19 cellular contexts compared by ENCODE assay signal in genomic region chr18:55337153-55337552, GRCh38.
DNase-seq lines count a peak whose midpoint lies in the region; ATAC-seq and TF ChIP-seq lines count a peak whose summit lies in the region.
"Had no signal": no experiment of that assay in that cellular context is flagged by ENCODE, and none has a peak within 500 bp of the region (broad histone marks: within the 10 kb centered on the region; RNA-seq: fewer than 3 reads in every experiment).

No MANE protein-coding gene starts in this region.

- no peaks in the 10 kb centered on the region for H3K27me3 Mint-ChIP-seq in H9 (ENCODE audit: low read depth)
- H3K27me3 Mint-ChIP-seq in neural progenitor cell (ENCODE audit: insufficient read depth, low read depth), result no peaks in the 10 kb centered on the region
- H3K27me3 Mint-ChIP-seq in activated CD4-positive, alpha-beta T cell treated with anti-CD3 and anti-CD28 coated beads, Interleukin-2, amount 10 ng/mL, durations not matched to agents 24 days and 14 days, result peaks cover 8% of the 10 kb centered on the region
- H3K27me3 Mint-ChIP-seq: dendritic cell treated with granulocyte-macrophage colony-stimulating factor and Interleukin-4, amounts not matched to agents 40 ng/mL and 50 ng/mL, for 4 days had no signal

- H3K4me3 Mint-ChIP-seq in H9 (no peak overlapping the region), neural progenitor cell (no peak overlapping the region)
- no peak overlapping the region for H3K4me3 Mint-ChIP-seq in activated CD4-positive, alpha-beta T cell treated with anti-CD3 and anti-CD28 coated beads, Interleukin-2, amount 10 ng/mL, durations not matched to agents 24 days and 14 days
- H3K4me3 Mint-ChIP-seq: CD8-positive, alpha-beta T cell; natural killer cell treated with Interleukin-12 subunit alpha and Interleukin-12 subunit beta and Interleukin-15 and Interleukin-18, amount 100 ng/mL, for 72 hours had no signal

- H3K18ac ChIP-seq in H9 (ENCODE audit: insufficient read length, low read depth, low read length), result no peak overlapping the region

- H2BK12ac ChIP-seq in H9 (ENCODE audit: insufficient read length, low read depth, low read length), result no peak overlapping the region

- peaks cover 29% of the 10 kb centered on the region for H3F3A ChIP-seq in neural progenitor cell (ENCODE audit: low read depth)

- H2AFZ ChIP-seq in H9 (ENCODE audit: low read length), result no peak overlapping the region
- H2AFZ ChIP-seq in neural progenitor cell (replicated peaks), result no peak overlapping the region

- H3K36me3 Mint-ChIP-seq in H9 (ENCODE audit: insufficient read depth in 1 of 3, low read depth in 3 of 3), result no peaks in the 10 kb centered on the region
- no peaks in the 10 kb centered on the region for H3K36me3 Mint-ChIP-seq in neural progenitor cell
- H3K36me3 Mint-ChIP-seq in activated CD4-positive, alpha-beta T cell treated with anti-CD3 and anti-CD28 coated beads, Interleukin-2, amount 10 ng/mL, durations not matched to agents 24 days and 14 days (ENCODE audit: low read depth), result no peaks in the 10 kb centered on the region
- H3K36me3 Mint-ChIP-seq: CD8-positive, alpha-beta T cell; natural killer cell treated with Interleukin-12 subunit alpha and Interleukin-12 subunit beta and Interleukin-15 and Interleukin-18, amount 100 ng/mL, for 72 hours had no signal

- no peak overlapping the region for H2AK5ac ChIP-seq in H9 (ENCODE audit: insufficient read length, low read length)

- H3K23ac ChIP-seq in H9 (ENCODE audit: insufficient read length, low read depth, low read length), result no peak overlapping the region

- H3K4me1 Mint-ChIP-seq in H9 (peaks cover 32 to 40% of the 10 kb centered on the region in 2 experiments), neural progenitor cell (peaks cover 11% of the 10 kb centered on the region)
- H3K4me1 Mint-ChIP-seq in activated CD4-positive, alpha-beta T cell treated with anti-CD3 and anti-CD28 coated beads, Interleukin-2, amount 10 ng/mL, durations not matched to agents 24 days and 14 days, result no peaks in the 10 kb centered on the region

- H3K4ac ChIP-seq in H9 (ENCODE audit: low read depth, low read length), result no peak overlapping the region

- H2BK15ac ChIP-seq in H9 (ENCODE audit: low read depth, low read length), result no peak overlapping the region

- no peak overlapping the region for H3T11ph ChIP-seq in H9 (ENCODE audit: low read length)

- H4K5ac ChIP-seq in H9 (ENCODE audit: insufficient read length, low read depth, low read length), result no peak overlapping the region

- TF ChIP-seq CTCF in H9 (conservative IDR thresholded peaks at IDR 0.05) (no peak), neural progenitor cell (IDR thresholded peaks at IDR 0.05) (no peak), GM10266 (IDR thresholded peaks at IDR 0.05; ENCODE audit: control insufficient read depth, insufficient read depth, low read depth, missing control alignments) (no peak)

- H3K9me3 Mint-ChIP-seq in H9, result no peaks in the 10 kb centered on the region
- no peaks in the 10 kb centered on the region for H3K9me3 Mint-ChIP-seq in neural progenitor cell
- H3K9me3 Mint-ChIP-seq in activated CD4-positive, alpha-beta T cell treated with anti-CD3 and anti-CD28 coated beads, Interleukin-2, amount 10 ng/mL, durations not matched to agents 24 days and 14 days, result no peaks in the 10 kb centered on the region
- H3K9me3 Mint-ChIP-seq: CD8-positive, alpha-beta T cell; dendritic cell treated with granulocyte-macrophage colony-stimulating factor and Interleukin-4, amounts not matched to agents 40 ng/mL and 50 ng/mL, for 4 days; natural killer cell treated with Interleukin-12 subunit alpha and Interleukin-12 subunit beta and Interleukin-15 and Interleukin-18, amount 100 ng/mL, for 72 hours had no signal

- H3K4me2 ChIP-seq in H9 (ENCODE audit: insufficient read depth, insufficient read length, low read length) (no peak overlapping the region), neural progenitor cell (no peak overlapping the region)

- H4K20me1 ChIP-seq in H9 (ENCODE audit: control insufficient read depth, insufficient read depth, insufficient read length) (no peaks in the 10 kb centered on the region), neural progenitor cell (ENCODE audit: low read depth) (peaks cover 71% of the 10 kb centered on the region)

- H3K4me1 ChIP-seq in H9 (ENCODE audit: insufficient read depth, low read length) (no peaks in the 10 kb centered on the region; the same call in 1 of the 2 replicates), neural progenitor cell (peaks cover 21% of the 10 kb centered on the region)

- H3K27ac ChIP-seq in H9 (ENCODE audit: insufficient read length, low read depth, low read length), result no peak overlapping the region
- peak overlapping the region; percentile 85 for H3K27ac ChIP-seq in caudate nucleus (ENCODE audit: low read depth, low read length)
- H3K27ac ChIP-seq in neural progenitor cell, result peak overlapping the region; percentile 77
- H3K27ac ChIP-seq in temporal lobe (ENCODE audit: low read depth, low read length), result peak overlapping the region; percentile 94
- H3K27ac ChIP-seq: brain microvascular endothelial cell had no signal

- WGBS in H9 (ENCODE audit: extremely low coverage, insufficient read length, low lambda C conversion rate), result no CpG with 5 or more reads among the region's 3 CpGs

- no peak overlapping the region for H3K4me3 ChIP-seq in neural progenitor cell

- H3K79me2 ChIP-seq in H9 (ENCODE audit: insufficient read depth, low read length), result no peaks in the 10 kb centered on the region
- peaks cover 70% of the 10 kb centered on the region for H3K79me2 ChIP-seq in neural progenitor cell (ENCODE audit: low read depth)

- no peak for DNase-seq in H9
- DNase-seq in caudate nucleus (lab: John Stamatoyannopoulos, UW), result no peak
- no peak for DNase-seq in neural progenitor cell (ENCODE audit: low spot score)
- no peak for DNase-seq in GM10266 (ENCODE audit: extremely low spot score)
- DNase-seq in activated CD4-positive, alpha-beta T cell treated with anti-CD3 and anti-CD28 coated beads, Interleukin-2, amount 10 ng/mL, durations not matched to agents 24 days and 14 days, result no peak
- DNase-seq: activated CD8-positive, alpha-beta memory T cell treated with anti-CD3 and anti-CD28 coated beads, Interleukin-2, amount 50 U/mL, for 4 hours; brain microvascular endothelial cell; CD8-positive, alpha-beta T cell; mesendoderm; NCI-H1048; NCI-H2029 treated with DMSO at 0.1 percent for 48 hours; PC-3; small intestine; stimulated activated CD4-positive, alpha-beta T cell treated with anti-CD3 and anti-CD28 coated beads, Interleukin-4, amount 100 ng/mL, for 1 hour; T-helper 2 cell had no signal

- H3K36me3 ChIP-seq in neural progenitor cell, result no peaks in the 10 kb centered on the region
- H3K36me3 ChIP-seq: brain microvascular endothelial cell had no signal

- no peaks in the 10 kb centered on the region for H3K9me3 ChIP-seq in H9 (ENCODE audit: control insufficient read depth, low read depth, low read length)
- H3K9me3 ChIP-seq in neural progenitor cell (ENCODE audit: low read depth), result no peaks in the 10 kb centered on the region

- ATAC-seq in HG02840 (IDR thresholded peaks at IDR 0.05; ENCODE audit: low FRiP score, unreplicated experiment), result no peak
- ATAC-seq: CD8-positive, alpha-beta T cell; natural killer cell treated with Interleukin-12 subunit alpha and Interleukin-12 subunit beta and Interleukin-15 and Interleukin-18, amount 100 ng/mL, for 72 hours; PC-3 had no signal

- H3K23me2 ChIP-seq in H9 (ENCODE audit: insufficient read length, low read depth, low read length, poor library complexity, severe bottlenecking), result no peaks in the 10 kb centered on the region

- H3K79me1 ChIP-seq in H9 (ENCODE audit: insufficient read depth, low read depth, low read length, poor library complexity, severe bottlenecking), result no peaks in the 10 kb centered on the region

- no peak overlapping the region for H3K56ac ChIP-seq in H9 (ENCODE audit: insufficient read length, low read depth, low read length)

- H3K9ac ChIP-seq in H9 (ENCODE audit: extremely low read depth, insufficient read length, low read length), result no peak overlapping the region
- no peak overlapping the region for H3K9ac ChIP-seq in neural progenitor cell

- no peaks in the 10 kb centered on the region for H3K27me3 ChIP-seq in H9 (ENCODE audit: insufficient read depth, low read length)
- no peaks in the 10 kb centered on the region for H3K27me3 ChIP-seq in neural progenitor cell
- H3K27me3 ChIP-seq: brain microvascular endothelial cell had no signal

- no peak overlapping the region for H4K91ac ChIP-seq in H9 (ENCODE audit: insufficient read length, low read depth, low read length)

- no peak overlapping the region for H4K8ac ChIP-seq in H9 (replicated peaks; ENCODE audit: insufficient read length, low read depth, low read length)

- no peak overlapping the region for H2BK5ac ChIP-seq in H9 (ENCODE audit: insufficient read length, low read length)

- no peak overlapping the region for H2BK20ac ChIP-seq in H9 (ENCODE audit: low read depth, low read length, poor library complexity, severe bottlenecking)

- H3K27ac Mint-ChIP-seq in H9, result peak overlapping the region in 2 of 3 experiments; percentile 93 to 94; a peak in 3 of 7 replicates
- no peak overlapping the region for H3K27ac Mint-ChIP-seq in neural progenitor cell
- H3K27ac Mint-ChIP-seq in activated CD4-positive, alpha-beta T cell treated with anti-CD3 and anti-CD28 coated beads, Interleukin-2, amount 10 ng/mL, durations not matched to agents 24 days and 14 days, result no peak overlapping the region
- H3K27ac Mint-ChIP-seq: CD8-positive, alpha-beta T cell; natural killer cell treated with Interleukin-12 subunit alpha and Interleukin-12 subunit beta and Interleukin-15 and Interleukin-18, amount 100 ng/mL, for 72 hours had no signal

- H3K14ac ChIP-seq in H9 (ENCODE audit: insufficient read depth, low read length), result no peak overlapping the region

- intact Hi-C loops in activated CD4-positive, alpha-beta T cell treated with anti-CD3 and anti-CD28 coated beads, Interleukin-2, amount 10 ng/mL, durations not matched to agents 24 days and 14 days (cut with micrococcal nuclease), result no loop called here

- no peak overlapping the region for H2BK120ac ChIP-seq in H9 (ENCODE audit: low read depth, low read length, poor library complexity, severe bottlenecking)

Comparison
In these comparisons a context has a peak if more than half of its experiments do, and no peak if none do; other contexts are left out.
1. H3K27ac Mint-ChIP-seq: peak in H9 (2 of 3); none in neural progenitor cell (single experiment) and activated CD4-positive, alpha-beta T cell treated with anti-CD3 and anti-CD28 coated beads, Interleukin-2, amount 10 ng/mL, durations not matched to agents 24 days and 14 days (single experiment).